ENCODE assay signal across 17 cellular contexts in genomic region chr9:14365667-14366066, GRCh38. TPM values are rescaled to one million over a fixed set of nuclear protein-coding genes. Genes with fewer than 3 reads are reported as not detected.
DNase-seq lines count a peak whose midpoint lies in the region; ATAC-seq, FAIRE-seq and TF ChIP-seq lines count a peak whose summit lies in the region.
"Had no signal": no experiment of that assay in that cellular context is flagged by ENCODE, and none has a peak within 500 bp of the region (broad histone marks: within the 10 kb centered on the region; RNA-seq: fewer than 3 reads in every experiment).

No MANE protein-coding gene starts in this region.

- H3K27ac ChIP-seq in BLaER1 (no peak overlapping the region), subcutaneous abdominal adipose tissue (ENCODE audit: low read depth, low read length) (peak overlapping the region; percentile 69)
- H3K27ac ChIP-seq: spleen had no signal

- ATAC-seq in left ventricle myocardium superior (peak; percentile 51), GM21619 (IDR thresholded peaks at IDR 0.05; ENCODE audit: unreplicated experiment) (no peak)
- ATAC-seq in stimulated activated effector memory CD8-positive, alpha-beta T cell treated with anti-CD3 and anti-CD28 coated beads, Interleukin-12 subunit alpha, Interleukin-12 subunit beta, amount 100 ng/mL, for 72 hours = no peak
- ATAC-seq: stimulated activated naive B cell treated with anti-CD40 and anti-IgM and Interleukin-4, amounts not matched to agents 10 μg/mL and 1 μg/mL and 100 μg/mL, for 72 hours had no signal

- H3K36me3 ChIP-seq in BLaER1 (no peaks in the 10 kb centered on the region), bronchial epithelial cell (ENCODE audit: control insufficient read depth, insufficient read depth, low read length) (no peaks in the 10 kb centered on the region), subcutaneous abdominal adipose tissue (ENCODE audit: control insufficient read depth in 5 of 5, insufficient read depth in 5 of 5, low read length in 5 of 5) (no peaks in the 10 kb centered on the region)
- H3K36me3 ChIP-seq: BE2C, HAP-1, spleen had no signal

- no peak overlapping the region for H3K9ac ChIP-seq in BLaER1
- H3K9ac ChIP-seq in subcutaneous abdominal adipose tissue (ENCODE audit: low read length in 5 of 5) = no peak overlapping the region

- TF ChIP-seq CTCF in bronchial epithelial cell (IDR thresholded peaks at IDR 0.05; ENCODE audit: insufficient read depth, low read length, severe bottlenecking) = no peak

- H3K4me2 ChIP-seq in BLaER1 = peak overlapping the region; percentile 54

- H3K4me1 ChIP-seq in BLaER1 (peaks cover 16% of the 10 kb centered on the region), subcutaneous abdominal adipose tissue (ENCODE audit: control insufficient read depth in 5 of 5, insufficient read depth in 5 of 5, low read length in 5 of 5) (peaks cover 0 to 29% (median 10%) of the 10 kb centered on the region in 5 donors)
- H3K4me1 ChIP-seq: BE2C, spleen had no signal

- no peaks in the 10 kb centered on the region for H3K36me3 Mint-ChIP-seq in stimulated activated effector memory CD8-positive, alpha-beta T cell treated with anti-CD3 and anti-CD28 coated beads, Interleukin-12 subunit alpha, Interleukin-12 subunit beta, amount 100 ng/mL, for 72 hours
- H3K36me3 Mint-ChIP-seq: stimulated activated naive B cell treated with anti-CD40 and anti-IgM and Interleukin-4, amounts not matched to agents 10 μg/mL and 1 μg/mL and 100 μg/mL, for 72 hours had no signal

- no peaks in the 10 kb centered on the region for H3K27me3 ChIP-seq in BLaER1
- H3K27me3 ChIP-seq in bronchial epithelial cell (ENCODE audit: control insufficient read depth, insufficient read depth, low read length) = no peaks in the 10 kb centered on the region
- H3K27me3 ChIP-seq in subcutaneous abdominal adipose tissue (ENCODE audit: control insufficient read depth in 5 of 5, insufficient read depth in 4 of 5, low read length in 5 of 5) = no peaks in the 10 kb centered on the region
- H3K27me3 ChIP-seq: BE2C had no signal

- peaks cover 8% of the 10 kb centered on the region for H3K9me3 Mint-ChIP-seq in stimulated activated effector memory CD8-positive, alpha-beta T cell treated with anti-CD3 and anti-CD28 coated beads, Interleukin-12 subunit alpha, Interleukin-12 subunit beta, amount 100 ng/mL, for 72 hours

- H3K27ac Mint-ChIP-seq in stimulated activated effector memory CD8-positive, alpha-beta T cell treated with anti-CD3 and anti-CD28 coated beads, Interleukin-12 subunit alpha, Interleukin-12 subunit beta, amount 100 ng/mL, for 72 hours = no peak overlapping the region
- H3K27ac Mint-ChIP-seq: stimulated activated naive B cell treated with anti-CD40 and anti-IgM and Interleukin-4, amounts not matched to agents 10 μg/mL and 1 μg/mL and 100 μg/mL, for 72 hours had no signal

- no peaks in the 10 kb centered on the region for H3K4me1 Mint-ChIP-seq in stimulated activated effector memory CD8-positive, alpha-beta T cell treated with anti-CD3 and anti-CD28 coated beads, Interleukin-12 subunit alpha, Interleukin-12 subunit beta, amount 100 ng/mL, for 72 hours
- H3K4me1 Mint-ChIP-seq: stimulated activated naive B cell treated with anti-CD40 and anti-IgM and Interleukin-4, amounts not matched to agents 10 μg/mL and 1 μg/mL and 100 μg/mL, for 72 hours had no signal

- H3K4me3 ChIP-seq in BLaER1 (no peak overlapping the region), bronchial epithelial cell (ENCODE audit: low read depth, low read length) (no peak overlapping the region), subcutaneous abdominal adipose tissue (ENCODE audit: low read depth in 1 of 5, low read length in 5 of 5) (no peak overlapping the region)
- H3K4me3 ChIP-seq: HAP-1, spleen had no signal

- H4K20me1 ChIP-seq in BLaER1 = no peaks in the 10 kb centered on the region

- peak; percentile 36 for FAIRE-seq in bronchial epithelial cell (lab: Jason Lieb, UNC)
- FAIRE-seq: HTR-8/SVneo had no signal

- no peak overlapping the region for H3K4me3 Mint-ChIP-seq in stimulated activated effector memory CD8-positive, alpha-beta T cell treated with anti-CD3 and anti-CD28 coated beads, Interleukin-12 subunit alpha, Interleukin-12 subunit beta, amount 100 ng/mL, for 72 hours
- H3K4me3 Mint-ChIP-seq: stimulated activated naive B cell treated with anti-CD40 and anti-IgM and Interleukin-4, amounts not matched to agents 10 μg/mL and 1 μg/mL and 100 μg/mL, for 72 hours had no signal

- intact Hi-C loops in left ventricle myocardium superior (cut with micrococcal nuclease) = no loop called here

- no peak for DNase-seq in bronchial epithelial cell (ENCODE audit: low read depth)
- DNase-seq in left ventricle myocardium superior = no peak
- no peak for DNase-seq in activated T-cell treated with anti-CD3 and anti-CD28 coated beads, Interleukin-2, amount 50 U/mL, for 48 hours
- DNase-seq in NCI-H510A treated with DMSO at 0.1 percent for 48 hours (lab: John Stamatoyannopoulos, UW) = no peak
- no peak for DNase-seq in stimulated activated effector memory CD8-positive, alpha-beta T cell treated with anti-CD3 and anti-CD28 coated beads, Interleukin-12 subunit alpha, Interleukin-12 subunit beta, amount 100 ng/mL, for 72 hours (ENCODE audit: low spot score in 2 of 2)
- DNase-seq: activated effector memory CD4-positive, alpha-beta T cell treated with Interleukin-2 at 50 U/mL for 16 hours; BE2C; NCI-H1694; SHP77 treated with DMSO at 0.1 percent for 48 hours; spleen; stimulated activated naive B cell treated with anti-CD40 and anti-IgM and Interleukin-4, amounts not matched to agents 10 μg/mL and 1 μg/mL and 100 μg/mL, for 72 hours; T-helper 2 cell had no signal

- H3K9me3 ChIP-seq in BLaER1 = no peaks in the 10 kb centered on the region
- no peaks in the 10 kb centered on the region for H3K9me3 ChIP-seq in subcutaneous abdominal adipose tissue (ENCODE audit: control insufficient read depth in 5 of 5, low read length in 5 of 5)
- H3K9me3 ChIP-seq: BE2C, HAP-1, spleen had no signal

RNA-seq across cellular contexts. Expression of gene NFIB, which starts 51.7 kb away (rescaled TPM):
- total RNA-seq in bronchial epithelial cell (11.6 and 11.9 TPM in 2 replicates), left ventricle myocardium superior (110 TPM)
